17 cellular contexts compared by ENCODE assay signal in genomic region chr4:185945238-185945637, GRCh38.
DNase-seq lines count a peak whose midpoint lies in the region; TF ChIP-seq lines count a peak whose summit lies in the region.
"Had no signal": no experiment of that assay in that cellular context is flagged by ENCODE, and none has a peak within 500 bp of the region (broad histone marks: within the 10 kb centered on the region; RNA-seq: fewer than 3 reads in every experiment).

No MANE protein-coding gene starts in this region.

- H3K27me3 ChIP-seq in skeletal muscle satellite cell (ENCODE audit: control insufficient read depth, insufficient read depth, low read length) = no peaks in the 10 kb centered on the region
- H3K27me3 ChIP-seq: BE2C had no signal

- DNase-seq in HCEC 1CT (peak; percentile 1), NCI-H226 (peak; percentile 16), fibroblast of mammary gland (ENCODE audit: low read depth) (peak; percentile 14), posterior vena cava (ENCODE audit: low spot score) (no peak), GM13976 (ENCODE audit: low spot score) (no peak), activated T-cell treated with anti-CD3 and anti-CD28 coated beads for 4 hours (no peak)
- DNase-seq: ACHN; BE2C; C1 segment of cervical spinal cord; CD4-positive, CD25-positive, alpha-beta regulatory T cell; CD8-positive, alpha-beta memory T cell; COR-L47; DMS79; GDM1; H7 had no signal

- in situ Hi-C loops in GM13976 (cut with MboI; ENCODE audit: low sequenced_read_pairs, unreplicated experiment) = no loop called here

- peak overlapping the region; percentile 8 for H3K4me2 ChIP-seq in skeletal muscle satellite cell (ENCODE audit: low read length)
- H3K4me2 ChIP-seq: GM23338 had no signal

- no peaks in the 10 kb centered on the region for H3K36me3 ChIP-seq in skeletal muscle satellite cell (ENCODE audit: insufficient read depth, low read length)
- H3K36me3 ChIP-seq: BE2C had no signal

- intact Hi-C loops in posterior vena cava (cut with DNase I) = no loop called here

- peaks cover 5% of the 10 kb centered on the region for H3K4me1 ChIP-seq in skeletal muscle satellite cell (ENCODE audit: control insufficient read depth, insufficient read depth, low read length)

- no peak overlapping the region for H3K9ac ChIP-seq in skeletal muscle satellite cell (ENCODE audit: low read depth, low read length)

- no peak overlapping the region for H3K4me3 ChIP-seq in fibroblast of mammary gland (ENCODE audit: control insufficient read depth, low read depth, low read length)
- no peak overlapping the region for H3K4me3 ChIP-seq in skeletal muscle satellite cell (ENCODE audit: low read length)
- H3K4me3 ChIP-seq: GM23338 had no signal

- TF ChIP-seq CTCF in fibroblast of mammary gland (conservative IDR thresholded peaks at IDR 0.05; ENCODE audit: control insufficient read depth, insufficient read depth, low read depth, low read length) = no peak
- TF ChIP-seq CTCF in GM13976 (IDR thresholded peaks at IDR 0.05; ENCODE audit: borderline replicate concordance, control extremely low read depth, extremely low read depth, insufficient read depth, missing control alignments) = no peak

- no peaks in the 10 kb centered on the region for H3K9me3 ChIP-seq in skeletal muscle satellite cell (replicated peaks; ENCODE audit: low read length)
- H3K9me3 ChIP-seq: BE2C had no signal

Comparison
In these comparisons a context has a peak if more than half of its experiments do, and no peak if none do; other contexts are left out.
1. DNase-seq: peak in HCEC 1CT (single experiment), NCI-H226 (single experiment) and fibroblast of mammary gland (single experiment); none in posterior vena cava (single experiment), GM13976 (single experiment) and activated T-cell treated with anti-CD3 and anti-CD28 coated beads for 4 hours (single experiment).